20 cellular contexts compared by ENCODE assay signal in the genomic region with DNA sequence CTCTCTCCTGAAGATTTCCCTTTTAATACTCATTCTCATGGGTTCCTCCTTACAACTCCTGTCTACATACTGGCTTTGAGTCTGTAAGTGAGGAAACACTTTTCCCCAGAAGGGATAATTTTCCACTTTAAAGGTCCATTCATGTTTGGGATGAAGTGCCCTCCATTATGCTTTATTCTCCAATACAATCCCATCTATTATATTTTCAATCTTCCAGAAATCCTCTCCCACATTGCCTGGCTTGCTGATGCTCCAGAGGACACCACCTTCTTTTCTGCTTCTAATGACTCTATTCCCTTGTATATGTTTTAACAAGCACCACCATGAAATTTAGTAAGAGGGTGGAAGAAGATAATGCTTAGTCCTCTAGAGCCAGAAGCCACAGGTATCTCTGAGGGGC.
"Had no signal": no experiment of that assay in that cellular context is flagged by ENCODE, and none has a peak within 500 bp of the region (broad histone marks: within the 10 kb centered on the region; RNA-seq: fewer than 3 reads in every experiment).

No MANE protein-coding gene starts in this region.

- H3K4me3 Mint-ChIP-seq: mesothelial cell of epicardium; naive B cell; naive thymus-derived CD8-positive, alpha-beta T cell had no signal

- H3K27ac Mint-ChIP-seq: mesothelial cell of epicardium; naive B cell; naive thymus-derived CD8-positive, alpha-beta T cell had no signal

- H3K4me1 Mint-ChIP-seq: naive B cell; naive thymus-derived CD8-positive, alpha-beta T cell had no signal

- H3K9me3 Mint-ChIP-seq: mesothelial cell of epicardium had no signal

- ATAC-seq: foreskin keratinocyte; gastrocnemius medialis; heart right ventricle; left cardiac atrium; left lung; left ventricle myocardium superior; lower lobe of right lung; mucosa of descending colon; naive thymus-derived CD8-positive, alpha-beta T cell had no signal

- H3K27ac ChIP-seq: coronary artery, dorsolateral prefrontal cortex, esophagus muscularis mucosa, foreskin keratinocyte, gastrocnemius medialis, heart right ventricle, left lung, lower lobe of right lung had no signal

- H3K27me3 ChIP-seq: dorsolateral prefrontal cortex, esophagus muscularis mucosa, foreskin keratinocyte, gastrocnemius medialis, heart right ventricle, left lung had no signal

- H3K36me3 Mint-ChIP-seq: mesothelial cell of epicardium; naive B cell; naive thymus-derived CD8-positive, alpha-beta T cell had no signal

- DNase-seq: dermis blood vessel endothelial cell; dorsolateral prefrontal cortex; effector CD4-positive, alpha-beta T cell; effector memory CD4-positive, alpha-beta T cell; foreskin keratinocyte; gastrocnemius medialis; glutamatergic neuron; heart right ventricle; hippocampal formation; left cardiac atrium; left lung; left ventricle myocardium superior; lower lobe of right lung; mesenchymal stem cell; mucosa of descending colon; naive B cell; naive thymus-derived CD8-positive, alpha-beta T cell had no signal

- H3K9me3 ChIP-seq: esophagus muscularis mucosa, gastrocnemius medialis, heart right ventricle, left lung, lower lobe of right lung, mucosa of descending colon had no signal
